8 cellular contexts compared by ENCODE assay signal in the genomic region with DNA sequence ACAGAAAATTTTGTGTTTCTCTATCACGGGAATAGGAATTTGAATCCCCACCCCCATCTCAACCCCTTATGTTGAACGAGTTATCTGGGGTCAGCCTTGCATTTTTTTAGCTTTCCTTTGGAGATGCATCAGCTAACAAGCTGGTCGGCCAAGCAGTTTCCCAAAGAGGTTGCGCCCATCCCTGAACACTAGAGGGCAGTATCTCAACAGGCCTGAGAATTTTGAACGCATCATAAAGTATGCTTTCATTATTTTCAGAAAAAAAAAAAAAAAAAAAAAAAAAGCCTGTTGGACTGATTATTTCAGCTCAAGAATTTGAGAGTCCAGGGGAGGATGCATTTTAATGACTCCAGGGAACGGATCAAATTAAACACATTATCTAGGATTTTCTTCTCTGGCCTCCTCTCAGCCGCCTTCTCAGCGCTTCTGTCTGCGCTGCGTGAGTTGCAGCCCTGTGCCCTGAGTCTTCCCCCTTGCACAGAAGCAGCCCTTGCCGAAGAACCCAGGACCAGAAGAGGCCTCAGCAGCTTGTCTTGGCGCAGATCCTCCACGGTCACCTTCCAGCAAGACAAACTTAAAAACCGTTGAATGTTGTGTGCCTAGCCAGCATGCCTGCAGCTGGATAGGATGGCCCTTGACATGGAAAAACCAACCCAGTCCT.
DNase-seq lines count a peak whose midpoint lies in the region; ATAC-seq, FAIRE-seq and TF ChIP-seq lines count a peak whose summit lies in the region.

No MANE protein-coding gene starts in this region.

- no peaks in the 10 kb centered on the region for H3K79me2 ChIP-seq in OCI-LY3 (ENCODE audit: low read length)

- H3K9ac ChIP-seq in OCI-LY3 (ENCODE audit: low read length), result no peak overlapping the region

- H3K27me3 ChIP-seq in HL-60 (ENCODE audit: insufficient read depth, poor library complexity, severe bottlenecking) (peaks cover under 1% of the 10 kb centered on the region), OCI-LY3 (ENCODE audit: low read depth, low read length) (no peaks in the 10 kb centered on the region), gastroesophageal sphincter (no peaks in the 10 kb centered on the region), pancreas (peaks cover 0 to 3% (median 0%) of the 10 kb centered on the region in 4 donors)

- H3K27ac ChIP-seq in HL-60 (replicated peaks) (no peak overlapping the region), OCI-LY3 (ENCODE audit: low read length) (no peak overlapping the region), gastroesophageal sphincter (no peak overlapping the region), pancreas (no peak overlapping the region)

- TF ChIP-seq CTCF in HL-60 (IDR thresholded peaks at IDR 0.05; ENCODE audit: insufficient read depth, low read length) (peak; percentile 68), OCI-LY3 (IDR thresholded peaks at IDR 0.05; ENCODE audit: low read depth, low read length) (peak; percentile 79), gastroesophageal sphincter (IDR thresholded peaks at IDR 0.05) (peak; percentile 49 to 82 (median 66)), pancreas (IDR thresholded peaks at IDR 0.05) (peak; percentile 58 to 83 (median 73))

- no peaks in the 10 kb centered on the region for H4K20me1 ChIP-seq in OCI-LY3 (ENCODE audit: insufficient read depth, low read length)

- intact Hi-C loops in pancreas (cut with DNase I), result loop anchor here in 1 of 3 donors (10.0 kb wide), 1 partner anchor 694 kb away; no protein-coding TSS in a partner anchor

- H3K4me3 ChIP-seq in HL-60 (replicated peaks; ENCODE audit: insufficient read depth, low read length) (no peak overlapping the region), OCI-LY3 (ENCODE audit: low read length) (peak overlapping the region; percentile 11), gastroesophageal sphincter (peak overlapping the region in 1 of 2 donors; percentile 25), pancreas (no peak overlapping the region)

- H3K9me3 ChIP-seq in OCI-LY3 (ENCODE audit: insufficient read depth, low read length) (peaks cover 5% of the 10 kb centered on the region; the same call in 1 of the 2 replicates), gastroesophageal sphincter (no peaks in the 10 kb centered on the region), pancreas (no peaks in the 10 kb centered on the region)

- H3K36me3 ChIP-seq in OCI-LY3 (replicated peaks; ENCODE audit: low read depth, low read length) (peaks cover 6% of the 10 kb centered on the region), gastroesophageal sphincter (no peaks in the 10 kb centered on the region), pancreas (no peaks in the 10 kb centered on the region)

- 20 to 37% methylated on average over 8 to 14 of the region's 14 CpGs for WGBS in gastroesophageal sphincter (ENCODE audit: low coverage in 1 of 2), 2 donors
- 32 to 39% methylated on average over 14 of the region's 14 CpGs for WGBS in pancreas, 2 donors

- ATAC-seq in gastroesophageal sphincter (peak; percentile 39), pancreas (peak in 3 of 4 donors; percentile 85 to 89 (median 88)), GM19395 (IDR thresholded peaks at IDR 0.05; ENCODE audit: unreplicated experiment) (no peak)

- TF ChIP-seq EP300 in gastroesophageal sphincter (IDR thresholded peaks at IDR 0.05), result no peak

- peak overlapping the region; percentile 45 for H3K4me2 ChIP-seq in OCI-LY3 (ENCODE audit: low read length)

- peak overlapping the region; percentile 47; the same call in 1 of the 2 replicates for H2AFZ ChIP-seq in OCI-LY3 (ENCODE audit: low read depth, low read length)

- peaks cover 35% of the 10 kb centered on the region for H3K4me1 ChIP-seq in OCI-LY3 (ENCODE audit: low read length)
- H3K4me1 ChIP-seq in gastroesophageal sphincter, result peaks cover 0 to 5% (median 0%) of the 10 kb centered on the region in 3 donors
- no peaks in the 10 kb centered on the region for H3K4me1 ChIP-seq in pancreas

- FAIRE-seq in pancreas (lab: Jason Lieb, UNC), result no peak

- DNase-seq in Daoy (ENCODE audit: low read depth), result peak; percentile 54
- peak in 1 of 2 experiments; percentile 47 for DNase-seq in HL-60 (ENCODE audit: low read depth in 1 of 2, low spot score in 1 of 2)
- DNase-seq in activated gamma-delta T cell treated with anti-CD3 and anti-CD28 coated beads, Interleukin-2, amount 50 U/mL, for 16 hours (ENCODE audit: low read depth), result peak; percentile 46
- DNase-seq in pancreas, result peak in 4 of 6 donors; percentile 19 to 63 (median 49)
- DNase-seq in ureter (ENCODE audit: low spot score), result peak; percentile 75

- no peak for TF ChIP-seq POLR2A in gastroesophageal sphincter (IDR thresholded peaks at IDR 0.05)
